21 cellular contexts compared by ENCODE assay signal in the genomic region with DNA sequence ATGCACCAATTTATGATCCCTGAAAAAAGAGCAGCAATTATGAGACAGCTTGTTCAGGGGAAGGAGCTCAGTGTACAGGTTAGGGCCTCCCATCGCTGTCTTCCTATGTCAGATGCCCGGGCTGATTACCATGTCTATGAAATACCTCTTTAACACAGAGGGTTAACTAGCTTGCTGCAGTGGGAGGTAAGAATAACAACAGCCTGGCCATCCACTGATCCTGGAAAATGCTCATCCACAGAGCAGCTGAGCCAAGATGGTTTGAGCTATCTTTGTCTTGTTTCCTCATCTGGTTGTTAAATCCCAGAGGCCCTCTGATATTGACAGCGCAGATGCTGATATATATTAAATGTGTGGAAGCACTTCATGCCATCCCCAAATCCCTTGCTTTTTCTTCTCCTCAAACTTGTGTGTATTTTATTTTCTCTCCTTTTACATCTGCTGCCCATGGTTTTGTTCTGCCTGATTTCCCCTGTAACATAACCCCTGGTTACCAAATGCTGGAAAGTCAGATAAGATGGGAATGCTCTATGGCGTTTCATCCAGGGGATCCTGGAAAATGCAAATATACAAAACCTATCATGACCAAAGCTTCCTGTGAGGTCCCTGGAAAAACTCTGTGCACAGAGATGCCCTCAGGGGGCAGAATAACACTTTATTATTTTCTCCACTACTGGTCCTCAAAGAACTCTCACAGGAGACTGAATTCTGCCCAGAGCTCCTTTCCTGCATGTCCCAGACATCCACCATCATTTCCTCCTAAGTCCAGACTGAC.
DNase-seq lines count a peak whose midpoint lies in the region; ATAC-seq, FAIRE-seq and TF ChIP-seq lines count a peak whose summit lies in the region.
"Had no signal": no experiment of that assay in that cellular context is flagged by ENCODE, and none has a peak within 500 bp of the region (broad histone marks: within the 10 kb centered on the region; RNA-seq: fewer than 3 reads in every experiment).

No MANE protein-coding gene starts in this region.

- H3K27me3 ChIP-seq in GM06990 (replicated peaks; ENCODE audit: control insufficient read depth, insufficient read depth, low read length) (no peaks in the 10 kb centered on the region), GM12878 (replicated peaks in 1 of 2; ENCODE audit: control insufficient read depth in 2 of 2, insufficient read depth in 2 of 2, low read length in 1 of 2) (no peaks in the 10 kb centered on the region), BE2C (no peaks in the 10 kb centered on the region)
- H3K27me3 ChIP-seq: stomach, upper lobe of right lung had no signal

- H3K4me1 ChIP-seq in GM12878 (ENCODE audit: control insufficient read depth, insufficient read depth, low read length), result no peaks in the 10 kb centered on the region
- no peaks in the 10 kb centered on the region for H3K4me1 ChIP-seq in BE2C
- H3K4me1 ChIP-seq: left ventricle myocardium inferior, neural progenitor cell, stomach, upper lobe of right lung had no signal

- ATAC-seq in GM12878 (no peak), HG03280 (IDR thresholded peaks at IDR 0.05; ENCODE audit: unreplicated experiment) (no peak)
- ATAC-seq: T-helper 17 cell, upper lobe of right lung had no signal

- no peaks in the 10 kb centered on the region for H3K79me2 ChIP-seq in GM12878 (ENCODE audit: control insufficient read depth, insufficient read depth, low read length)

- no peak for TF ChIP-seq EP300 in GM12878 (IDR thresholded peaks at IDR 0.05; ENCODE audit: borderline replicate concordance in 1 of 2, control insufficient read depth in 1 of 2, low read depth in 2 of 2, low read length in 2 of 2)

- no peaks in the 10 kb centered on the region for H3K9me3 ChIP-seq in GM12878 (replicated peaks; ENCODE audit: control insufficient read depth, insufficient read depth, low read length)
- no peaks in the 10 kb centered on the region for H3K9me3 ChIP-seq in BE2C
- H3K9me3 ChIP-seq: left ventricle myocardium inferior, stomach, upper lobe of right lung had no signal

- POLR2A ChIA-PET in GM12878 (lab: Charles Lee), result interaction anchor here (0.6 to 0.7 kb wide), 2 partner anchors 31 to 1750 kb away, joined by 5 read pairs; no protein-coding TSS in a partner anchor

- CTCF ChIA-PET in GM12878 (lab: Yijun Ruan, JAX), result interaction anchor here (0.7 to 2.9 kb wide), 3 partner anchors 20 to 691 kb away, joined by 3 to 15 read pairs (median 3); no protein-coding TSS in a partner anchor

- BruUV-seq in GM12878 (replicated peaks; lab: Mats Ljungman, UMichigan), result no TSS peak

- TF ChIP-seq POLR2A in NB4 (IDR thresholded peaks at IDR 0.05; ENCODE audit: extremely low read depth, insufficient read length) (no peak), GM12878 (IDR thresholded peaks at IDR 0.05; ENCODE audit: low read depth, low read length) (no peak)

- DNase-seq in GM06990 (ENCODE audit: extremely low read depth, insufficient read length) (no peak), NB4 (ENCODE audit: low read depth) (peak; percentile 17), GM12878 (ENCODE audit: low read depth, low spot score) (no peak), myocyte (ENCODE audit: low read depth) (peak; percentile 64), AG08396 (ENCODE audit: low spot score) (no peak), frontal cortex (ENCODE audit: low spot score in 2 of 2) (no peak), BE2C (no peak)
- DNase-seq: activated CD4-positive, alpha-beta memory T cell treated with anti-CD3 and anti-CD28 coated beads for 36 hours; activated naive CD4-positive, alpha-beta T cell; activated T-cell treated with anti-CD3 and anti-CD28 coated beads for 4 hours; GF-D8; left ventricle myocardium inferior; NCI-H1048; stimulated activated CD4-positive, alpha-beta T cell treated with anti-CD3 and anti-CD28 coated beads, Interleukin-4, amount 100 ng/mL, for 24 hours; stomach; T-helper 17 cell; upper lobe of right lung; WERI-Rb-1 had no signal

- 77% methylated on average over 4 of the region's 4 CpGs for WGBS in GM12878 (ENCODE audit: insufficient coverage, insufficient replicate concordance, low lambda C conversion rate, missing lambda C conversion rate)

- H4K20me1 ChIP-seq in GM12878 (ENCODE audit: control insufficient read depth, insufficient read depth), result no peaks in the 10 kb centered on the region

- no peak overlapping the region for H3K27ac ChIP-seq in GM12878 (ENCODE audit: control insufficient read depth, insufficient read depth)
- H3K27ac ChIP-seq: left ventricle myocardium inferior, neural progenitor cell, stomach, upper lobe of right lung, WERI-Rb-1 had no signal

- peak; percentile 20 for TF ChIP-seq CTCF in GM06990 (IDR thresholded peaks at IDR 0.05; ENCODE audit: insufficient read depth, low read length, poor library complexity, severe bottlenecking)
- TF ChIP-seq CTCF in NB4 (IDR thresholded peaks at IDR 0.05; ENCODE audit: low read depth, low read length), result no peak
- TF ChIP-seq CTCF in GM12878 (IDR thresholded peaks at IDR 0.05 in 2 of 3, conservative IDR thresholded peaks at IDR 0.05 in 1 of 3; ENCODE audit: control insufficient read depth in 2 of 3, extremely low read depth in 1 of 3, insufficient read depth in 1 of 3, low read depth in 3 of 3, low read length in 3 of 3), result peak in 1 of 3 experiments; percentile 11; a peak in 1 of 6 replicates
- TF ChIP-seq CTCF in BE2C (IDR thresholded peaks at IDR 0.05; ENCODE audit: low read depth, low read length), result no peak

- RAD21 ChIA-PET in GM12878 (lab: Charles Lee; ENCODE audit: unreplicated experiment), result no interaction called here

- TF ChIP-seq RAD21 in GM12878 (IDR thresholded peaks at IDR 0.05; ENCODE audit: insufficient read depth, low read depth, low read length), result peak; percentile 38

- SMC1A ChIA-PET in GM12878 (lab: Charles Lee; ENCODE audit: uncharacterized antibody, unreplicated experiment), result interaction anchor here (0.8 to 1.5 kb wide), 6 partner anchors 10 to 352 kb away, joined by 3 to 6 read pairs (median 4); no protein-coding TSS in a partner anchor

- H3K4me3 ChIP-seq in GM06990 (replicated peaks; ENCODE audit: low read depth, low read length) (no peak overlapping the region), NB4 (ENCODE audit: low read depth, low read length) (no peak overlapping the region), GM12878 (no peak overlapping the region), BE2C (ENCODE audit: low read depth, low read length) (no peak overlapping the region)
- H3K4me3 ChIP-seq: left ventricle myocardium inferior, neural progenitor cell, stomach, upper lobe of right lung had no signal

- intact Hi-C loops in GM12878 (cut with micrococcal nuclease; ENCODE audit: unreplicated experiment), result no loop called here

- in situ Hi-C loops in GM12878 (cut with MboI), result no loop called here

- FAIRE-seq in GM12878 (lab: Jason Lieb, UNC) (no peak), frontal cortex (lab: Jason Lieb, UNC) (no peak)
- FAIRE-seq: D721Med had no signal

- no peak overlapping the region for H3K9ac ChIP-seq in GM12878 (ENCODE audit: control insufficient read depth, insufficient read depth, low read length)
- H3K9ac ChIP-seq: neural progenitor cell had no signal

- H2AFZ ChIP-seq in GM12878 (ENCODE audit: control insufficient read depth, low read depth, low read length), result no peak overlapping the region
- H2AFZ ChIP-seq: neural progenitor cell had no signal

- H3K4me2 ChIP-seq in GM12878 (ENCODE audit: control insufficient read depth, insufficient read depth), result no peak overlapping the region
- H3K4me2 ChIP-seq: neural progenitor cell had no signal

- no peaks in the 10 kb centered on the region for H3K36me3 ChIP-seq in GM06990 (ENCODE audit: control insufficient read depth, insufficient read depth, low read length)
- H3K36me3 ChIP-seq in GM12878 (ENCODE audit: control insufficient read depth in 2 of 2, insufficient read depth in 2 of 2, low read length in 1 of 2), result no peaks in the 10 kb centered on the region
- H3K36me3 ChIP-seq in BE2C, result no peaks in the 10 kb centered on the region
- H3K36me3 ChIP-seq: left ventricle myocardium inferior, neural progenitor cell, stomach, upper lobe of right lung, WERI-Rb-1 had no signal

TF ChIP-seq in GM12878, 131 proteins besides CTCF, POLR2A, EP300 and RAD21:
- TF ChIP-seq RELA (IDR thresholded peaks at IDR 0.05; ENCODE audit: borderline replicate concordance, partially characterized antibody), result no peak
- no peak for TF ChIP-seq KLF5 (IDR thresholded peaks at IDR 0.05; ENCODE audit: partially characterized antibody)
- no peak for TF ChIP-seq CBFB (IDR thresholded peaks at IDR 0.05; ENCODE audit: low read depth)
- no peak for TF ChIP-seq SREBF1 (IDR thresholded peaks at IDR 0.05; ENCODE audit: low read length)
- TF ChIP-seq TARDBP (IDR thresholded peaks at IDR 0.05; ENCODE audit: borderline replicate concordance), result no peak
TF ChIP-seq in GM12878: peak in this region for 0.

Comparison
In these comparisons a context has a peak if more than half of its experiments do, and no peak if none do; other contexts are left out.
1. DNase-seq: peak in NB4 (single experiment) and myocyte (single experiment); none in GM06990 (single experiment), GM12878 (single experiment), AG08396 (single experiment), frontal cortex (0 of 2) and BE2C (single experiment).